In genomic region chr19:34436716-34437115, GRCh38 we compare ENCODE assay signal across 2 cellular contexts.
TF ChIP-seq lines count a peak whose summit lies in the region.

No MANE protein-coding gene starts in this region.

TF ChIP-seq in A549, 52 proteins besides CTCF, POLR2A, EP300 and RAD21:
- TF ChIP-seq HMGXB4 (CRISPR knock-in tag; IDR thresholded peaks at IDR 0.05; ENCODE audit: borderline replicate concordance) (no peak), GATA3 (IDR thresholded peaks at IDR 0.05; ENCODE audit: borderline replicate concordance) (no peak), CBX8 (IDR thresholded peaks at IDR 0.05) (no peak), MYC (IDR thresholded peaks at IDR 0.05; ENCODE audit: borderline replicate concordance, low read length) (no peak), BCL3 (IDR thresholded peaks at IDR 0.05) (no peak), JUN (IDR thresholded peaks at IDR 0.05) (no peak), HES2 (IDR thresholded peaks at IDR 0.05) (no peak), FOSL2 (IDR thresholded peaks at IDR 0.05) (no peak), FOSL2 (CRISPR knock-in tag; IDR thresholded peaks at IDR 0.05) (no peak), ZNF302 (CRISPR knock-in tag; IDR thresholded peaks at IDR 0.05) (no peak), TP53 (CRISPR knock-in tag; IDR thresholded peaks at IDR 0.05) (no peak), ATOH8 (CRISPR knock-in tag; IDR thresholded peaks at IDR 0.05; ENCODE audit: low read depth) (no peak), RFX5 (IDR thresholded peaks at IDR 0.05) (no peak), HOXB5 (CRISPR knock-in tag; IDR thresholded peaks at IDR 0.05) (no peak), KDM1A (IDR thresholded peaks at IDR 0.05; ENCODE audit: low read depth) (no peak)

TF ChIP-seq in endothelial cell of umbilical vein, 7 proteins besides CTCF, POLR2A, EP300 and RAD21:
- TF ChIP-seq MAX (IDR thresholded peaks at IDR 0.05; ENCODE audit: insufficient read depth, insufficient read length) (no peak), POLR2AphosphoS5 (IDR thresholded peaks at IDR 0.05; ENCODE audit: insufficient read depth, low read depth, low read length) (no peak), FOS (IDR thresholded peaks at IDR 0.05; ENCODE audit: borderline replicate concordance, insufficient read depth, low read length) (no peak), EZH2 (IDR thresholded peaks at IDR 0.05; ENCODE audit: borderline replicate concordance, low read depth, low read length, severe bottlenecking) (no peak), MYC (IDR thresholded peaks at IDR 0.05; ENCODE audit: low read depth, low read length) (no peak)
